In genomic region chr14:95515080-95515489, GRCh38 we compare ENCODE assay signal across 8 cellular contexts. TPM values are rescaled to one million over a fixed set of nuclear protein-coding genes. Genes with fewer than 3 reads are reported as not detected.
DNase-seq lines count a peak whose midpoint lies in the region; ATAC-seq and TF ChIP-seq lines count a peak whose summit lies in the region.

No MANE protein-coding gene starts in this region.

- H3K27ac ChIP-seq in brain microvascular endothelial cell (no peak overlapping the region), left lung (peak overlapping the region; percentile 81 to 92), suprapubic skin (peak overlapping the region; percentile 96)

- in situ Hi-C loops in brain microvascular endothelial cell (cut with HindIII; ENCODE audit: low pct_ligation_motif_present, low sequenced_read_pairs), result no loop called here

- H3K4me1 ChIP-seq in left lung (peaks cover 39 to 88% of the 10 kb centered on the region in 2 donors), suprapubic skin (peaks cover 85% of the 10 kb centered on the region)

- no peak for TF ChIP-seq EP300 in suprapubic skin (IDR thresholded peaks at IDR 0.05)

- peak; percentile 37 for ATAC-seq in left lung
- ATAC-seq in activated CD4-positive, CD25-positive, alpha-beta regulatory T cell treated with anti-CD3 and anti-CD28 coated beads, Interleukin-2, amount 50 U/mL, for 24 hours, result no peak

- DNase-seq in Daoy (ENCODE audit: low read depth), result peak; percentile 81
- peak; percentile 27 for DNase-seq in MV-4-11 (lab: John Stamatoyannopoulos, UW)
- DNase-seq in brain microvascular endothelial cell, result no peak
- peak in 1 of 2 donors; percentile 82 for DNase-seq in left lung
- peak; percentile 78 to 82 for DNase-seq in suprapubic skin (ENCODE audit: low spot score in 2 of 2)
- no peak for DNase-seq in NCI-H524 treated with DMSO at 0.1 percent for 48 hours (lab: John Stamatoyannopoulos, UW)
- DNase-seq in activated gamma-delta T cell treated with Interleukin-2 at 50 U/mL for 16 hours, result no peak

- intact Hi-C loops in left lung (cut with DNase I), result no loop called here

- 9% methylated on average over 8 of the region's 9 CpGs for WGBS in suprapubic skin

- H3K27me3 ChIP-seq in brain microvascular endothelial cell (replicated peaks) (no peaks in the 10 kb centered on the region), left lung (no peaks in the 10 kb centered on the region), suprapubic skin (no peaks in the 10 kb centered on the region)

- no peak for TF ChIP-seq CTCF in brain microvascular endothelial cell (IDR thresholded peaks at IDR 0.05; ENCODE audit: low read depth, low read length, missing control alignments)
- no peak for TF ChIP-seq CTCF in left lung (IDR thresholded peaks at IDR 0.05)
- no peak for TF ChIP-seq CTCF in suprapubic skin (IDR thresholded peaks at IDR 0.05)

- H3K4me3 ChIP-seq in brain microvascular endothelial cell (ENCODE audit: low read depth, low read length) (peak overlapping the region; percentile 56), left lung (peak overlapping the region in 1 of 2 donors; percentile 84), suprapubic skin (peak overlapping the region; percentile 82)

- TF ChIP-seq POLR2A in suprapubic skin (IDR thresholded peaks at IDR 0.05), result peak in 1 of 2 donors; percentile 19

- H3K36me3 ChIP-seq in brain microvascular endothelial cell (replicated peaks) (no peaks in the 10 kb centered on the region), left lung (peaks cover 0 to 3% of the 10 kb centered on the region in 2 donors), suprapubic skin (no peaks in the 10 kb centered on the region)

- no peaks in the 10 kb centered on the region for H3K9me3 ChIP-seq in left lung
- H3K9me3 ChIP-seq in suprapubic skin, result no peaks in the 10 kb centered on the region

RNA-seq across cellular contexts. Expression of gene SYNE3, which starts 1.4 kb away (rescaled TPM):
- total RNA-seq in Daoy (2014; rRNA removed; shearing (Covaris generic)), result 0.54 and 1.5 TPM in 2 replicates
- total RNA-seq in left lung, result 10 to 100 TPM; 11.1 to 25.4 TPM
- total RNA-seq in suprapubic skin, result 10 to 100 TPM in 2 of 4 donors, 1 to 10 TPM in 2; 9.1 to 21.4 (median 12.8) TPM

RNA-seq across cellular contexts. Expression of gene GLRX5, which starts 19.8 kb away (rescaled TPM):
- total RNA-seq in Daoy (2014; rRNA removed; shearing (Covaris generic)), result 90.1 and 93.3 TPM in 2 replicates
- total RNA-seq in left lung, result 10 to 100 TPM; 29.4 to 29.5 TPM
- total RNA-seq in suprapubic skin, result 10 to 100 TPM; 19.8 to 42.1 (median 33.7) TPM

Comparison
In these comparisons a context has a peak if more than half of its experiments do, and no peak if none do; other contexts are left out.
1. DNase-seq: peak in Daoy (single experiment), MV-4-11 (single experiment) and suprapubic skin (2 of 2); none in brain microvascular endothelial cell (single experiment), NCI-H524 treated with DMSO at 0.1 percent for 48 hours (single experiment) and activated gamma-delta T cell treated with Interleukin-2 at 50 U/mL for 16 hours (single experiment).